ENCODE assay signal across 16 cellular contexts in genomic region chr3:134057006-134057832, GRCh38. TPM values are rescaled to one million over a fixed set of nuclear protein-coding genes. Genes with fewer than 3 reads are reported as not detected.
A peak's percentile ranks its signal among the peaks of the same experiment; 100 is the strongest.
DNase-seq lines count a peak whose midpoint lies in the region; ATAC-seq and TF ChIP-seq lines count a peak whose summit lies in the region.
"Had no signal": no experiment of that assay in that cellular context is flagged by ENCODE, and none has a peak within 500 bp of the region (broad histone marks: within the 10 kb centered on the region; RNA-seq: fewer than 3 reads in every experiment).

No MANE protein-coding gene starts in this region.

- H3K9me2 ChIP-seq in Loucy (replicated peaks; ENCODE audit: low read depth, low read length): no peaks in the 10 kb centered on the region

- peak overlapping the region; percentile 64 for H2AK5ac ChIP-seq in trophoblast cell (ENCODE audit: low read length)

- H3K14ac ChIP-seq in trophoblast cell (ENCODE audit: low read length): peak overlapping the region; percentile 63

- H3K27ac ChIP-seq in fibroblast of lung (ENCODE audit: insufficient read depth, low read length) (no peak overlapping the region), trophoblast cell (ENCODE audit: low read depth, low read length) (peak overlapping the region; percentile 24)
- H3K27ac ChIP-seq: esophagus squamous epithelium had no signal

- TF ChIP-seq CTCF in Loucy (conservative IDR thresholded peaks at IDR 0.05; ENCODE audit: low read length): no peak
- TF ChIP-seq CTCF in fibroblast of lung (conservative IDR thresholded peaks at IDR 0.05 in 1 of 2, IDR thresholded peaks at IDR 0.05 in 1 of 2; ENCODE audit: low read depth in 1 of 2, low read length in 2 of 2): no peak

- peak overlapping the region; percentile 27 for H3K4me2 ChIP-seq in Loucy (ENCODE audit: low read depth, low read length, poor library complexity, severe bottlenecking)
- H3K4me2 ChIP-seq in fibroblast of lung (ENCODE audit: extremely low read depth, insufficient read depth, low read length): no peak overlapping the region
- H3K4me2 ChIP-seq in trophoblast cell (ENCODE audit: low read length): no peak overlapping the region

- peak overlapping the region; percentile 82 for H2BK12ac ChIP-seq in trophoblast cell (ENCODE audit: low read length)

- DNase-seq in EH (ENCODE audit: low read depth) (peak; percentile 60), fibroblast of lung (ENCODE audit: low read depth in 2 of 2) (peak; percentile 30 to 35), trophoblast cell (peak in 1 of 2 donors; percentile 31), cerebellar cortex (ENCODE audit: low spot score) (no peak)
- no peak for DNase-seq in stimulated activated CD4-positive, alpha-beta T cell treated with anti-CD3 and anti-CD28 coated beads, Interleukin-15, amount 100 ng/mL, for 24 hours
- DNase-seq in stimulated activated CD4-positive, alpha-beta T cell treated with anti-CD3 and anti-CD28 coated beads, Interleukin-12 subunit alpha, Interleukin-12 subunit beta, amount 100 ng/mL, for 4 hours: no peak
- DNase-seq: esophagus squamous epithelium; NCI-H1048; retina; stimulated activated CD4-positive, alpha-beta T cell treated with anti-CD3 and anti-CD28 coated beads, Interleukin-4, amount 100 ng/mL, for 24 hours; stimulated activated naive B cell treated with anti-CD40 and anti-IgM and Interleukin-4, amounts not matched to agents 10 μg/mL and 1 μg/mL and 100 μg/mL, for 72 hours; T-helper 1 cell had no signal

- peak overlapping the region; percentile 33 for H4K12ac ChIP-seq in trophoblast cell (ENCODE audit: low read depth, low read length)

- H2BK5ac ChIP-seq in trophoblast cell (ENCODE audit: low read depth, low read length, poor library complexity): peak overlapping the region; percentile 54

- no peak for ATAC-seq in HG03469 (IDR thresholded peaks at IDR 0.05; ENCODE audit: unreplicated experiment)
- ATAC-seq: activated CD4-positive, CD25-positive, alpha-beta regulatory T cell treated with anti-CD3 and anti-CD28 coated beads, Interleukin-2, amount 50 U/mL, for 24 hours had no signal

- no peaks in the 10 kb centered on the region for H3K79me2 ChIP-seq in Loucy (ENCODE audit: insufficient read depth, low read length)
- H3K79me2 ChIP-seq in fibroblast of lung (ENCODE audit: control insufficient read depth, insufficient read depth, low read length): no peaks in the 10 kb centered on the region
- no peaks in the 10 kb centered on the region for H3K79me2 ChIP-seq in trophoblast cell (ENCODE audit: control insufficient read depth, insufficient read depth, low read length, poor library complexity)

- peak overlapping the region; percentile 55 for H2BK120ac ChIP-seq in trophoblast cell (ENCODE audit: insufficient read depth, low read length, poor library complexity)

- H3K79me1 ChIP-seq in trophoblast cell (ENCODE audit: low read length): peaks cover 24% of the 10 kb centered on the region

- H3K9me3 ChIP-seq in Loucy (ENCODE audit: insufficient read depth, low read depth, low read length): no peaks in the 10 kb centered on the region; the same call in 1 of the 2 replicates
- H3K9me3 ChIP-seq in fibroblast of lung (ENCODE audit: control insufficient read depth, insufficient read depth, low read depth, low read length): no peaks in the 10 kb centered on the region
- no peaks in the 10 kb centered on the region for H3K9me3 ChIP-seq in trophoblast cell (ENCODE audit: insufficient read depth, low read depth, low read length)
- H3K9me3 ChIP-seq: esophagus squamous epithelium had no signal

- peak overlapping the region; percentile 17 for H3K4ac ChIP-seq in trophoblast cell (ENCODE audit: low read depth, low read length)

- H3K4me3 ChIP-seq in Loucy (ENCODE audit: low read length, poor library complexity, severe bottlenecking) (no peak overlapping the region), fibroblast of lung (replicated peaks in 1 of 4; ENCODE audit: control extremely low read depth in 1 of 4, insufficient read depth in 1 of 4, low read depth in 3 of 4, low read length in 4 of 4) (no peak overlapping the region), trophoblast cell (ENCODE audit: low read depth, low read length) (no peak overlapping the region)
- H3K4me3 ChIP-seq: esophagus squamous epithelium had no signal

- H2AFZ ChIP-seq in Loucy (ENCODE audit: low read length): peak overlapping the region; percentile 69
- H2AFZ ChIP-seq in fibroblast of lung (ENCODE audit: low read length): no peak overlapping the region
- peak overlapping the region; percentile 7 for H2AFZ ChIP-seq in trophoblast cell (ENCODE audit: insufficient read depth, low read length, poor library complexity)

- H3K4me1 ChIP-seq in Loucy (ENCODE audit: insufficient read depth, low read length, poor library complexity, severe bottlenecking): peaks cover 53% of the 10 kb centered on the region
- H3K4me1 ChIP-seq in fibroblast of lung (ENCODE audit: control insufficient read depth, extremely low read depth, insufficient read depth, low read length): no peaks in the 10 kb centered on the region
- H3K4me1 ChIP-seq in trophoblast cell (ENCODE audit: control insufficient read depth in 1 of 2, insufficient read depth in 2 of 2, low read length in 2 of 2): peaks cover 31 to 48% of the 10 kb centered on the region in 2 experiments

- peak overlapping the region; percentile 80 for H4K91ac ChIP-seq in trophoblast cell (ENCODE audit: low read depth, low read length)

- H3K27me3 ChIP-seq in Loucy (ENCODE audit: insufficient read depth, low read length, poor library complexity, severe bottlenecking) (no peaks in the 10 kb centered on the region), fibroblast of lung (ENCODE audit: control insufficient read depth, insufficient read depth, low read length) (no peaks in the 10 kb centered on the region), trophoblast cell (ENCODE audit: insufficient read depth, low read length) (no peaks in the 10 kb centered on the region)
- H3K27me3 ChIP-seq: esophagus squamous epithelium had no signal

- H3K9ac ChIP-seq in Loucy (ENCODE audit: low read depth, low read length, poor library complexity, severe bottlenecking): peak overlapping the region; percentile 23
- H3K9ac ChIP-seq in fibroblast of lung (ENCODE audit: insufficient read depth, low read length): no peak overlapping the region
- no peak overlapping the region for H3K9ac ChIP-seq in trophoblast cell (ENCODE audit: low read length)

- H3F3A ChIP-seq in Loucy (ENCODE audit: low read depth): no peaks in the 10 kb centered on the region

- H3K18ac ChIP-seq in trophoblast cell (ENCODE audit: low read length): peak overlapping the region; percentile 66

- H3K23ac ChIP-seq in trophoblast cell (ENCODE audit: low read length): no peak overlapping the region

- H4K20me1 ChIP-seq in Loucy (ENCODE audit: insufficient read depth, low read length, poor library complexity, severe bottlenecking) (no peaks in the 10 kb centered on the region), fibroblast of lung (ENCODE audit: control insufficient read depth, extremely low read depth, insufficient read depth, low read length) (no peaks in the 10 kb centered on the region)

- peak overlapping the region; percentile 38 for H4K8ac ChIP-seq in trophoblast cell (ENCODE audit: low read depth, low read length)

- H3K36me3 ChIP-seq in Loucy (ENCODE audit: insufficient read depth, low read length) (no peaks in the 10 kb centered on the region), fibroblast of lung (ENCODE audit: control insufficient read depth, insufficient read depth, low read length) (no peaks in the 10 kb centered on the region), trophoblast cell (ENCODE audit: control insufficient read depth in 1 of 2, insufficient read depth in 2 of 2, low read length in 2 of 2) (no peaks in the 10 kb centered on the region)
- H3K36me3 ChIP-seq: esophagus squamous epithelium had no signal

- WGBS in trophoblast cell (ENCODE audit: extremely low coverage, insufficient coverage, insufficient read length): no CpG with 5 or more reads among the region's 4 CpGs

RNA-seq across cellular contexts. Expression of gene SLCO2A1, which starts 27.5 kb away (rescaled TPM):
- under 0.01 TPM in 2 replicates for total RNA-seq in fibroblast of lung
- polyA plus RNA-seq in fibroblast of lung: 0.12 and 1.1 TPM in 2 replicates
- 0.14 and 1.7 TPM in 2 replicates for polyA plus RNA-seq in fibroblast of lung (2012)
- 0.35 and 10.2 TPM in 2 replicates for polyA minus RNA-seq in fibroblast of lung (ENCODE audit: low replicate concordance)
- polyA plus RNA-seq in trophoblast cell (2013): 416 and 421 TPM in 2 replicates
- total RNA-seq: OCI-LY7 had no signal

Comparison
In these comparisons a context has a peak if more than half of its experiments do, and no peak if none do; other contexts are left out.
1. DNase-seq: peak in EH (single experiment) and fibroblast of lung (2 of 2); none in stimulated activated CD4-positive, alpha-beta T cell treated with anti-CD3 and anti-CD28 coated beads, Interleukin-15, amount 100 ng/mL, for 24 hours (single experiment), cerebellar cortex (single experiment) and stimulated activated CD4-positive, alpha-beta T cell treated with anti-CD3 and anti-CD28 coated beads, Interleukin-12 subunit alpha, Interleukin-12 subunit beta, amount 100 ng/mL, for 4 hours (single experiment).